13 cellular contexts compared by ENCODE assay signal in the genomic region with DNA sequence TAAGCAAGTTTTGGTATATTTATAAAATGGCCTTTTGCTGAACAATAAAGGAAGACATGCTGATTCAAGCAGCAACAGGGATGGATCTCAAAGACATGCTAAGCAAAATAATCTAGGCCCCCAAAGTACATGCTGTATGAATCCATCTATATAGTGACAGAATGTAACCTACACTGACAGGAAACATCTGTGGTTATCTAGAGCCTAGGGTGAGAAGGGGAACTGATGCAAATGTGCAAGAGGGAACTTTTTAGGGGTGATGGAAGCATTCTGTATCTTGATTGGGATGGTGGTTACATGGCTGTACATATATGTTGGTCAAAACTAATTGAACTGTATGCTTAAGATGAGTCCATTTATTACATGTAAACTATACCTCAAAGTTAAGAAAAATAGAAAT. TPM values are rescaled to one million over a fixed set of nuclear protein-coding genes. Genes with fewer than 3 reads are reported as not detected.
DNase-seq lines count a peak whose midpoint lies in the region; ATAC-seq and TF ChIP-seq lines count a peak whose summit lies in the region.
"Had no signal": no experiment of that assay in that cellular context is flagged by ENCODE, and none has a peak within 500 bp of the region (broad histone marks: within the 10 kb centered on the region; RNA-seq: fewer than 3 reads in every experiment).

No MANE protein-coding gene starts in this region.

- H2AFZ ChIP-seq in osteoblast (ENCODE audit: low read length): no peak overlapping the region

- POLR2A ChIA-PET in activated CD8-positive, alpha-beta T cell treated with anti-CD3 and anti-CD28 coated beads, Interleukin-2, amount 10 ng/mL, durations not matched to agents 7 days and 5 days (lab: Charles Lee): no interaction called here

- H3K9me3 ChIP-seq in osteoblast (ENCODE audit: low read depth, low read length): no peaks in the 10 kb centered on the region

- H3K27ac ChIP-seq in osteoblast (ENCODE audit: low read depth, low read length): no peak overlapping the region

- DNase-seq in central memory CD8-positive, alpha-beta T cell (ENCODE audit: low spot score in 2 of 2): no peak
- DNase-seq in activated CD4-positive, alpha-beta T cell treated with anti-CD3 and anti-CD28 coated beads, Interleukin-2, amount 50 U/mL, for 4 hours: no peak
- no peak for DNase-seq in activated CD8-positive, alpha-beta T cell treated with anti-CD3 and anti-CD28 coated beads, Interleukin-2, amount 10 ng/mL, durations not matched to agents 7 days and 5 days
- DNase-seq in activated CD8-positive, alpha-beta memory T cell treated with anti-CD3 and anti-CD28 coated beads, Interleukin-2, amount 10 ng/mL, durations not matched to agents 7 days and 5 days: no peak
- no peak for DNase-seq in osteoblast (ENCODE audit: insufficient read length, low spot score, missing footprints)
- DNase-seq: CD4-positive, alpha-beta T cell; hippocampal formation; NCI-H2029 had no signal

- no peak for TF ChIP-seq CTCF in osteoblast (IDR thresholded peaks at IDR 0.05; ENCODE audit: extremely low read depth, low read depth, low read length)

- no peak overlapping the region for H3K4me2 ChIP-seq in osteoblast (ENCODE audit: insufficient read depth, low read length)

- CTCF ChIA-PET in activated CD8-positive, alpha-beta T cell treated with anti-CD3 and anti-CD28 coated beads, Interleukin-2, amount 10 ng/mL, durations not matched to agents 7 days and 5 days (lab: Charles Lee): interaction anchor here (0.8 to 4.5 kb wide), 4 partner anchors 12 to 173 kb away, joined by 3 to 30 read pairs (median 8); no protein-coding TSS in a partner anchor
- CTCF ChIA-PET in activated CD8-positive, alpha-beta memory T cell treated with anti-CD3 and anti-CD28 coated beads, Interleukin-2, amount 10 ng/mL, durations not matched to agents 7 days and 5 days (lab: Charles Lee): interaction anchor here (1.0 kb wide), 1 partner anchor 146 kb away, joined by 3 read pairs; no protein-coding TSS in a partner anchor

- H4K20me1 ChIP-seq in osteoblast (ENCODE audit: insufficient read depth, low read length): no peaks in the 10 kb centered on the region

- ATAC-seq in GM18502 (IDR thresholded peaks at IDR 0.05; ENCODE audit: poor library complexity, unreplicated experiment) (peak; percentile 79), GM21381 (IDR thresholded peaks at IDR 0.05; ENCODE audit: unreplicated experiment) (peak; percentile 71), HG03159 (IDR thresholded peaks at IDR 0.05; ENCODE audit: unreplicated experiment) (peak; percentile 66)
- ATAC-seq in central memory CD8-positive, alpha-beta T cell (replicated peaks; ENCODE audit: extremely low read depth, poor library complexity, severe bottlenecking): peak; percentile 54
- ATAC-seq in activated CD8-positive, alpha-beta T cell treated with anti-CD3 and anti-CD28 coated beads, Interleukin-2, amount 10 ng/mL, durations not matched to agents 7 days and 5 days: no peak
- no peak for ATAC-seq in activated CD8-positive, alpha-beta memory T cell treated with anti-CD3 and anti-CD28 coated beads, Interleukin-2, amount 10 ng/mL, durations not matched to agents 7 days and 5 days

- H3K4me1 ChIP-seq in osteoblast (ENCODE audit: insufficient read depth, low read length): no peaks in the 10 kb centered on the region

- H3K27me3 Mint-ChIP-seq in central memory CD8-positive, alpha-beta T cell: no peaks in the 10 kb centered on the region
- H3K27me3 Mint-ChIP-seq in activated CD8-positive, alpha-beta T cell treated with anti-CD3 and anti-CD28 coated beads, Interleukin-2, amount 10 ng/mL, durations not matched to agents 7 days and 5 days (ENCODE audit: low read depth): peaks cover 5% of the 10 kb centered on the region
- peaks cover 15% of the 10 kb centered on the region for H3K27me3 Mint-ChIP-seq in activated CD8-positive, alpha-beta memory T cell treated with anti-CD3 and anti-CD28 coated beads, Interleukin-2, amount 10 ng/mL, durations not matched to agents 7 days and 5 days
- H3K27me3 Mint-ChIP-seq: CD4-positive, alpha-beta T cell had no signal

- H3K4me1 Mint-ChIP-seq in central memory CD8-positive, alpha-beta T cell: peaks cover 7% of the 10 kb centered on the region
- H3K4me1 Mint-ChIP-seq in activated CD8-positive, alpha-beta T cell treated with anti-CD3 and anti-CD28 coated beads, Interleukin-2, amount 10 ng/mL, durations not matched to agents 7 days and 5 days (ENCODE audit: low read depth): peaks cover 7% of the 10 kb centered on the region
- peaks cover 5% of the 10 kb centered on the region for H3K4me1 Mint-ChIP-seq in activated CD8-positive, alpha-beta memory T cell treated with anti-CD3 and anti-CD28 coated beads, Interleukin-2, amount 10 ng/mL, durations not matched to agents 7 days and 5 days

- no peaks in the 10 kb centered on the region for H3K79me2 ChIP-seq in osteoblast (ENCODE audit: insufficient read depth, low read length)

- H3K9me3 Mint-ChIP-seq in central memory CD8-positive, alpha-beta T cell: no peaks in the 10 kb centered on the region
- H3K9me3 Mint-ChIP-seq in activated CD8-positive, alpha-beta T cell treated with anti-CD3 and anti-CD28 coated beads, Interleukin-2, amount 10 ng/mL, durations not matched to agents 7 days and 5 days (ENCODE audit: insufficient read depth): no peaks in the 10 kb centered on the region
- H3K9me3 Mint-ChIP-seq in activated CD8-positive, alpha-beta memory T cell treated with anti-CD3 and anti-CD28 coated beads, Interleukin-2, amount 10 ng/mL, durations not matched to agents 7 days and 5 days (ENCODE audit: low read depth): no peaks in the 10 kb centered on the region
- H3K9me3 Mint-ChIP-seq: CD4-positive, alpha-beta T cell had no signal

- no peaks in the 10 kb centered on the region for H3K27me3 ChIP-seq in osteoblast (ENCODE audit: insufficient read depth, low read length)

- no peaks in the 10 kb centered on the region for H3K36me3 Mint-ChIP-seq in central memory CD8-positive, alpha-beta T cell (ENCODE audit: insufficient read depth)
- H3K36me3 Mint-ChIP-seq in activated CD8-positive, alpha-beta T cell treated with anti-CD3 and anti-CD28 coated beads, Interleukin-2, amount 10 ng/mL, durations not matched to agents 7 days and 5 days (ENCODE audit: low read depth): no peaks in the 10 kb centered on the region
- no peaks in the 10 kb centered on the region for H3K36me3 Mint-ChIP-seq in activated CD8-positive, alpha-beta memory T cell treated with anti-CD3 and anti-CD28 coated beads, Interleukin-2, amount 10 ng/mL, durations not matched to agents 7 days and 5 days

- no peak overlapping the region for H3K4me3 ChIP-seq in osteoblast (ENCODE audit: insufficient read depth, low read length)

- H3K4me3 Mint-ChIP-seq in central memory CD8-positive, alpha-beta T cell: no peak overlapping the region
- H3K4me3 Mint-ChIP-seq in activated CD8-positive, alpha-beta T cell treated with anti-CD3 and anti-CD28 coated beads, Interleukin-2, amount 10 ng/mL, durations not matched to agents 7 days and 5 days: no peak overlapping the region
- H3K4me3 Mint-ChIP-seq in activated CD8-positive, alpha-beta memory T cell treated with anti-CD3 and anti-CD28 coated beads, Interleukin-2, amount 10 ng/mL, durations not matched to agents 7 days and 5 days: no peak overlapping the region
- H3K4me3 Mint-ChIP-seq: CD4-positive, alpha-beta T cell had no signal

- H3K27ac Mint-ChIP-seq in central memory CD8-positive, alpha-beta T cell (ENCODE audit: low read depth): no peak overlapping the region
- H3K27ac Mint-ChIP-seq in activated CD8-positive, alpha-beta T cell treated with anti-CD3 and anti-CD28 coated beads, Interleukin-2, amount 10 ng/mL, durations not matched to agents 7 days and 5 days: no peak overlapping the region
- no peak overlapping the region for H3K27ac Mint-ChIP-seq in activated CD8-positive, alpha-beta memory T cell treated with anti-CD3 and anti-CD28 coated beads, Interleukin-2, amount 10 ng/mL, durations not matched to agents 7 days and 5 days
- H3K27ac Mint-ChIP-seq: CD4-positive, alpha-beta T cell; progenitor cell of endocrine pancreas had no signal

- H3K36me3 ChIP-seq in osteoblast (ENCODE audit: insufficient read depth, low read length): no peaks in the 10 kb centered on the region

RNA-seq across cellular contexts. Expression of a gene that starts 24.2 kb away (rescaled TPM):
- not detected for total RNA-seq in activated CD8-positive, alpha-beta T cell treated with anti-CD3 and anti-CD28 coated beads, Interleukin-2, amount 10 ng/mL, durations not matched to agents 7 days and 5 days
- not detected for total RNA-seq in activated CD8-positive, alpha-beta memory T cell treated with anti-CD3 and anti-CD28 coated beads, Interleukin-2, amount 10 ng/mL, durations not matched to agents 7 days and 5 days
- total RNA-seq in osteoblast: 43.4 and 46.3 TPM in 2 replicates
- total RNA-seq: CD4-positive, alpha-beta T cell; progenitor cell of endocrine pancreas; T-helper 2 cell treated with Interferon-gamma antibody and Interleukin-4, amounts not matched to agents 100 ng/mL and 5 ng/mL, for 36 hours had no signal

RNA-seq across cellular contexts. Expression of a gene that starts 43.2 kb away (rescaled TPM):
- 10 to 100 TPM; 67.6 to 71.8 TPM for total RNA-seq in activated CD8-positive, alpha-beta T cell treated with anti-CD3 and anti-CD28 coated beads, Interleukin-2, amount 10 ng/mL, durations not matched to agents 7 days and 5 days
- 10 to 100 TPM; 58.6 to 86.4 TPM for total RNA-seq in activated CD8-positive, alpha-beta memory T cell treated with anti-CD3 and anti-CD28 coated beads, Interleukin-2, amount 10 ng/mL, durations not matched to agents 7 days and 5 days
- total RNA-seq in osteoblast: 29.7 and 32.1 TPM in 2 replicates

Comparison
In these comparisons a context has a peak if more than half of its experiments do, and no peak if none do; other contexts are left out.
1. ATAC-seq: peak in GM18502 (single experiment), GM21381 (single experiment), HG03159 (single experiment) and central memory CD8-positive, alpha-beta T cell (single experiment); none in activated CD8-positive, alpha-beta T cell treated with anti-CD3 and anti-CD28 coated beads, Interleukin-2, amount 10 ng/mL, durations not matched to agents 7 days and 5 days (single experiment) and activated CD8-positive, alpha-beta memory T cell treated with anti-CD3 and anti-CD28 coated beads, Interleukin-2, amount 10 ng/mL, durations not matched to agents 7 days and 5 days (single experiment).
2. RNA of a gene that starts 24.2 kb away (total RNA-seq): 43.4 to 46.3 TPM in osteoblast; not detected in activated CD8-positive, alpha-beta T cell treated with anti-CD3 and anti-CD28 coated beads, Interleukin-2, amount 10 ng/mL, durations not matched to agents 7 days and 5 days and not detected in activated CD8-positive, alpha-beta memory T cell treated with anti-CD3 and anti-CD28 coated beads, Interleukin-2, amount 10 ng/mL, durations not matched to agents 7 days and 5 days; every median in the first group is over 10 times any median in the second.